In the genomic region with DNA sequence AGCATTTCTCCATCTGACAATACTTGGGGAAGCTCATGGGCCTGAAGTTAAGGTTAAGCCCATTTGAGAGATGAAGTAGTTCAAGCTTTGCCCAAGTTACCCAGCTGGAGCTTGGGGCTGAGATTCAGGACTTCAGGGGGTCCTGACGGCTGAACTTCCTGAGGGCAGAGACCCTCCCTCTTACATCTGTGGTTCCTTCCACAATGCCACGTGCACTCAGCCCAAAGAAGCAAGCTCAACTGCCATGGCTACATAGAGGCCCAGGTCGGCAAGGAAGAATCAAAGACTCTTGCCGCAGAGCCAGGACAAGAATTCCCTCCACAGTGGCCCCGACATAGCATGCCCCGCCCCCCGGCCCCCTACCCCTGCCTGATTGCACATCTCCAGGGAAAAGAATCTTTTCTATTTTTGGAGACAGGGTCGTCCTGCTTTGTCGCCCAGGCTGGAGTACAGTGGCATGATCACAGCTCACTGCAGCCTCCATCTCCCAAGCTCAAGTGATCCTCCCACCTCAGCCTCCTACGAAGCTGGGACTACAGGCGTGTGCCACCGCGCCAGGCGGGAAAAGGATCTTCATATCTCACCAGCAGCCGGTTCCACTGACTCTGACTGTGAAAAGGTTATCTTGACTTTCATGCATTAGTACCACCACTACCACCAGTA, we compare ENCODE assay signal across 8 cellular contexts. TPM values are rescaled to one million over a fixed set of nuclear protein-coding genes. Genes with fewer than 3 reads are reported as not detected.
A peak's percentile ranks its signal among the peaks of the same experiment; 100 is the strongest.
DNase-seq lines count a peak whose midpoint lies in the region; ATAC-seq and TF ChIP-seq lines count a peak whose summit lies in the region.

No MANE protein-coding gene starts in this region.

- no peaks in the 10 kb centered on the region for H3K9me2 ChIP-seq in neural cell (ENCODE audit: insufficient read depth, low read length)

- no peak for DNase-seq in AG10803 (ENCODE audit: low read depth)
- no peak for DNase-seq in LNCaP clone FGC (ENCODE audit: low read depth)
- DNase-seq in NOMO-1 treated with dmso at 0.1 percent for 144 hours (lab: John Stamatoyannopoulos, UW; ENCODE audit: unreplicated experiment) = no peak
- no peak for DNase-seq in NCI-H1930 (lab: John Stamatoyannopoulos, UW)
- DNase-seq in MG63 = no peak

- peak overlapping the region; percentile 39 for H3K27ac ChIP-seq in duodenal mucosa (ENCODE audit: low read depth, low read length)
- no peak overlapping the region for H3K27ac ChIP-seq in neural cell (ENCODE audit: low read length)

- no peaks in the 10 kb centered on the region for H3F3A ChIP-seq in neural cell (ENCODE audit: insufficient read depth, low read length, poor library complexity, severe bottlenecking)

- H3K4me3 ChIP-seq in AG10803 (ENCODE audit: low read length) = peak overlapping the region; percentile 65
- H3K4me3 ChIP-seq in LNCaP clone FGC (ENCODE audit: low read depth, low read length) = peak overlapping the region; percentile 28
- H3K4me3 ChIP-seq in duodenal mucosa (ENCODE audit: low read depth in 1 of 2, low read length in 2 of 2) = peak overlapping the region; percentile 56 to 67
- peak overlapping the region; percentile 61 for H3K4me3 ChIP-seq in neural cell (ENCODE audit: low read length)
- no peak overlapping the region for H3K4me3 ChIP-seq in MG63

- H3K27me3 ChIP-seq in duodenal mucosa (ENCODE audit: control insufficient read depth in 1 of 2, insufficient read depth in 2 of 2, low read length in 2 of 2) (no peaks in the 10 kb centered on the region), neural cell (ENCODE audit: insufficient read depth, low read depth, low read length) (no peaks in the 10 kb centered on the region), MG63 (no peaks in the 10 kb centered on the region)

- no peak for ATAC-seq in HG03097 (IDR thresholded peaks at IDR 0.05; ENCODE audit: low FRiP score, unreplicated experiment)

- TF ChIP-seq EP300 in neural cell (conservative IDR thresholded peaks at IDR 0.05; ENCODE audit: poor library complexity, severe bottlenecking) = no peak

- peak overlapping the region; percentile 45 to 67 for H3K9ac ChIP-seq in duodenal mucosa (ENCODE audit: low read depth in 1 of 2, low read length in 2 of 2)
- H3K9ac ChIP-seq in neural cell (ENCODE audit: low read length) = no peak overlapping the region

- peaks cover 5 to 13% of the 10 kb centered on the region in 2 donors for H3K4me1 ChIP-seq in duodenal mucosa (ENCODE audit: control insufficient read depth in 1 of 2, insufficient read depth in 2 of 2, low read length in 2 of 2)

- no peak for TF ChIP-seq RAD21 in neural cell (conservative IDR thresholded peaks at IDR 0.05)

- H3K79me2 ChIP-seq in neural cell (replicated peaks; ENCODE audit: insufficient read depth, low read length) = no peaks in the 10 kb centered on the region

- H3K9me3 ChIP-seq in duodenal mucosa (ENCODE audit: control insufficient read depth in 1 of 2, low read length in 2 of 2) (no peaks in the 10 kb centered on the region), neural cell (ENCODE audit: low read length) (no peaks in the 10 kb centered on the region), MG63 (no peaks in the 10 kb centered on the region)

- no peaks in the 10 kb centered on the region for H4K20me1 ChIP-seq in neural cell (ENCODE audit: insufficient read depth)

- H3K36me3 ChIP-seq in duodenal mucosa (ENCODE audit: control insufficient read depth in 1 of 2, insufficient read depth in 2 of 2, low read length in 2 of 2) (peaks cover under 1 to 24% of the 10 kb centered on the region in 2 donors), neural cell (ENCODE audit: insufficient read depth, low read length) (no peaks in the 10 kb centered on the region), MG63 (peaks cover 61% of the 10 kb centered on the region)

- no peak overlapping the region for H2AFZ ChIP-seq in neural cell (ENCODE audit: low read depth, low read length)

- H3K4me2 ChIP-seq in neural cell (ENCODE audit: low read length) = no peak overlapping the region

- TF ChIP-seq CTCF in AG10803 (conservative IDR thresholded peaks at IDR 0.05; ENCODE audit: low read length) (no peak), LNCaP clone FGC (IDR thresholded peaks at IDR 0.05; ENCODE audit: control insufficient read depth, extremely low read depth, insufficient read depth) (no peak), neural cell (IDR thresholded peaks at IDR 0.05; ENCODE audit: poor library complexity, severe bottlenecking) (no peak)

TF ChIP-seq in neural cell, 6 proteins besides CTCF, POLR2A, EP300 and RAD21:
- TF ChIP-seq TAF1 (IDR thresholded peaks at IDR 0.05; ENCODE audit: low read depth) (no peak), REST (IDR thresholded peaks at IDR 0.05; ENCODE audit: borderline replicate concordance) (no peak), EZH2 (IDR thresholded peaks at IDR 0.05; ENCODE audit: borderline replicate concordance, insufficient read depth, low read length, poor library complexity, severe bottlenecking) (no peak), POLR2AphosphoS5 (IDR thresholded peaks at IDR 0.05) (no peak), SMC3 (conservative IDR thresholded peaks at IDR 0.05; ENCODE audit: poor library complexity) (no peak), MXI1 (conservative IDR thresholded peaks at IDR 0.05; ENCODE audit: poor library complexity, severe bottlenecking) (no peak)

RNA-seq across cellular contexts. Expression of gene PHF19, which starts 9.2 kb away (rescaled TPM):
- 3.0 and 4.9 TPM in 2 replicates for polyA plus RNA-seq in neural cell
- polyA minus RNA-seq in neural cell = 1.9 and 4.6 TPM in 2 replicates
- total RNA-seq in MG63 (2014; rRNA removed; shearing (Covaris generic); ENCODE audit: low replicate concordance) = 51.5 and 76.6 TPM in 2 replicates

RNA-seq across cellular contexts. Expression of gene PSMD5, which starts 25.1 kb away (rescaled TPM):
- 11.1 and 11.7 TPM in 2 replicates for polyA plus RNA-seq in neural cell
- 15.3 and 16.7 TPM in 2 replicates for polyA minus RNA-seq in neural cell
- 20.4 and 29.1 TPM in 2 replicates for total RNA-seq in MG63 (2014; rRNA removed; shearing (Covaris generic); ENCODE audit: low replicate concordance)

RNA-seq across cellular contexts. Expression of gene TRAF1, which starts 58.8 kb away (rescaled TPM):
- polyA plus RNA-seq in neural cell = 0.42 and 0.89 TPM in 2 replicates
- 0.35 and 0.49 TPM in 2 replicates for polyA minus RNA-seq in neural cell
- 0.67 and 0.79 TPM in 2 replicates for total RNA-seq in MG63 (2014; rRNA removed; shearing (Covaris generic); ENCODE audit: low replicate concordance)
